Comparison of ENCODE assay signal across 8 cellular contexts in the genomic region with DNA sequence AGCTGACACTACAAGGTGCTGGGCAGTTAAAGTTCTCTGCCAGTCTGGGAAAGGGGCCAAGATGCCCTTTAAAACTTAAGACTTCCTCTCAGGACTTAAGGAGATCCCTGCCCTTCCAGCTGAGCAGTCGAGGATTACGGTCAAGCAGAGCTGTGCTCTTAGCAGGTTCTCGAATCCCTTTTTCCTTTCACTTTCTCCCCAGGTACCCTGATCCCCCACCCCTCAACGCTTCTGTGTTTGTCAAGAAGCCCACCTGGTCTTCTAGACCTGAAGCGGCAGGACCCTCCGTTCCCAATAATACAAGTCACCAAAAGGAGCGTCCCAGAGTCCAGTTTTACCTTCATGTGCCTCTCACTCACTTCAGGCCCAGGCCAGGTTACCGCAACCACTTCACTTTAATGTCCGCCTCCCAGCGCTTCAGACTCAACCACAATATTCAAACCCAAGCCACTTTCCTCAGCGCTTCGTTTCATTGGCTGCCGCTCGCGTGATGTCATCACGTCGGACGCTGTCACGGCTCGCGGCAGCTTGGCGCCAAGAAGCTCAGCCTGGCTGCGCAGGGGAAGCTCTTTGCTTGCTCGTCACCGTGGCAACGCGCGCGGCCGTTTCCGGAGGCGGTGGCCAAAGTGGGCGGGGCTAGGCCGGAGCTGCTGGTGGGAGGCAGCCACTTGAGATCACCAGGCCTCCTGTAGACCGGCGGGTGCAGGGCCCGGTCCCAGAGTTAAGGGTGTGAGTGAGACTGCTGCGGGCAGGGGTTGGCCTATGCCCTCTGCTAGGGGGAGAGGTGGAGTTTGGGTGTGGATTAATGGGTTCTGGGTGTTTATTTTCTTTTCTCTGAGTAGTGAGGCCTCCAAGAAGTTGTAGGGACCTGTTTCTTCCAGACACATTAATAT. TPM values are rescaled to one million over a fixed set of nuclear protein-coding genes. Genes with fewer than 3 reads are reported as not detected.
DNase-seq lines count a peak whose midpoint lies in the region; ATAC-seq and TF ChIP-seq lines count a peak whose summit lies in the region.

Gene KIF18A, minus strand, starts transcription at position 431 of the 893 bp plus-strand sequence. CDS start 10,209 bp downstream, outside the sequence.
A gene with protein sequence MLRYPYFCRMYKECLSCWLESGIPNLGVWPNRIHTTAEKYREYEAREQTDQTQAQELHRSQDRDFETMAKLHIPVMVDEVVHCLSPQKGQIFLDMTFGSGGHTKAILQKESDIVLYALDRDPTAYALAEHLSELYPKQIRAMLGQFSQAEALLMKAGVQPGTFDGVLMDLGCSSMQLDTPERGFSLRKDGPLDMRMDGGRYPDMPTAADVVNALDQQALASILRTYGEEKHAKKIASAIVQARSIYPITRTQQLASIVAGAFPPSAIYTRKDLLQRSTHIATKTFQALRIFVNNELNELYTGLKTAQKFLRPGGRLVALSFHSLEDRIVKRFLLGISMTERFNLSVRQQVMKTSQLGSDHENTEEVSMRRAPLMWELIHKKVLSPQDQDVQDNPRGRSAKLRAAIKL (plus strand): TSS at position 663 of the 893 bp plus-strand sequence. CDS start 4,947 bp downstream, outside the sequence.

- TF ChIP-seq POLR2A in testis (IDR thresholded peaks at IDR 0.05) = peak; percentile 16

- peak within 1 kb of the TSS; percentile 57 for H2AFZ ChIP-seq in SK-N-SH (ENCODE audit: low read depth)

- H3K36me3 ChIP-seq in SK-N-SH (replicated peaks in 1 of 2; ENCODE audit: control insufficient read depth in 1 of 2, insufficient read depth in 2 of 2, low read length in 1 of 2) (peaks cover 7 to 8% of the 10 kb centered on the region in 2 experiments), testis (ENCODE audit: low read depth, missing control alignments) (no peaks in the 10 kb centered on the region)

- POLR2A ChIA-PET in SK-N-SH (lab: Yijun Ruan, JAX) = interaction anchor here (0.8 to 1.3 kb wide), 2 partner anchors 389 to 390 kb away, joined by 4 to 5 read pairs; no protein-coding TSS in a partner anchor

- WGBS in SK-N-SH (ENCODE audit: low lambda C conversion rate) = under 1% methylated on average over 35 of the region's 38 CpGs
- 0% methylated on average over 25 to 38 of the region's 38 CpGs for WGBS in testis, 2 donors

- DNase-seq in GM04504 (ENCODE audit: low read depth) (peak; percentile 98), NCI-H1048 (lab: John Stamatoyannopoulos, UW) (peak; percentile 90), SK-N-SH (peak; percentile 87), globus pallidus (ENCODE audit: low spot score) (peak; percentile 98), occipital lobe (lab: John Stamatoyannopoulos, UW) (peak; percentile 99), testis (peak; percentile 100)
- DNase-seq in activated naive CD4-positive, alpha-beta T cell treated with anti-CD3 and anti-CD28 coated beads, Interleukin-2, amount 50 U/mL, for 16 hours = peak; percentile 95

- TF ChIP-seq CTCF in SK-N-SH (IDR thresholded peaks at IDR 0.05) = no peak
- TF ChIP-seq CTCF in testis (IDR thresholded peaks at IDR 0.05) = no peak

- CTCF ChIA-PET in SK-N-SH (lab: Yijun Ruan, JAX) = interaction anchor here (0.6 to 1.4 kb wide), 5 partner anchors 389 to 567 kb away, joined by 3 to 4 read pairs (median 3); no protein-coding TSS in a partner anchor

- H3K79me2 ChIP-seq in SK-N-SH (ENCODE audit: insufficient read depth) = peaks cover 89% of the 10 kb centered on the region

- no peaks in the 10 kb centered on the region for H3K9me2 ChIP-seq in SK-N-SH

- H3K27ac ChIP-seq in SK-N-SH (ENCODE audit: low read depth in 2 of 2, low read length in 1 of 2) (peak within 1 kb of the TSS; percentile 90 to 91), testis (peak within 1 kb of the TSS; percentile 66 to 73)

- peak within 1 kb of the TSS; percentile 88 for H3K9ac ChIP-seq in SK-N-SH

- no peaks in the 10 kb centered on the region for H3K9me3 ChIP-seq in SK-N-SH
- H3K9me3 ChIP-seq in testis = no peaks in the 10 kb centered on the region

- H3K27me3 ChIP-seq in SK-N-SH (ENCODE audit: insufficient read depth) (no peaks in the 10 kb centered on the region), testis (no peaks in the 10 kb centered on the region)

- no peak for TF ChIP-seq EP300 in SK-N-SH (IDR thresholded peaks at IDR 0.05; ENCODE audit: borderline replicate concordance in 1 of 2, low read depth in 1 of 2, low read length in 1 of 2)

- H4K20me1 ChIP-seq in SK-N-SH (ENCODE audit: insufficient read depth) = no peaks in the 10 kb centered on the region

- intact Hi-C loops in testis (cut with DNase I; ENCODE audit: low total_unique reads) = no loop called here

- peak; percentile 95 for ATAC-seq in HG02571 (IDR thresholded peaks at IDR 0.05; ENCODE audit: unreplicated experiment)

- H3K4me2 ChIP-seq in SK-N-SH = peak within 1 kb of the TSS; percentile 86

- H3K4me3 ChIP-seq in SK-N-SH (ENCODE audit: low read depth in 2 of 2, low read length in 1 of 2) = peak within 1 kb of the TSS; percentile 82 to 87
- peak within 1 kb of the TSS; percentile 56 to 74 for H3K4me3 ChIP-seq in testis

- 0 out of 2 replicates have a peak, but pooled peaks have one; percentile 18 for TF ChIP-seq RAD21 in SK-N-SH (IDR thresholded peaks at IDR 0.05; ENCODE audit: low read length)

- peaks cover 22% of the 10 kb centered on the region for H3F3A ChIP-seq in SK-N-SH (replicated peaks; ENCODE audit: insufficient read depth)

- H3K4me1 ChIP-seq in SK-N-SH (ENCODE audit: control insufficient read depth in 1 of 2, insufficient read depth in 2 of 2, low read depth in 1 of 2, low read length in 1 of 2) (peaks cover 17 to 47% of the 10 kb centered on the region in 2 experiments; a peak in 3 of 4 replicates), testis (peaks cover 22% of the 10 kb centered on the region)

TF ChIP-seq in SK-N-SH, 30 proteins besides CTCF, POLR2A, EP300 and RAD21 (continues in another document):
- peak; percentile 55 for TF ChIP-seq GABPA (IDR thresholded peaks at IDR 0.05; ENCODE audit: low read depth)
- no peak for TF ChIP-seq ZBTB33 (IDR thresholded peaks at IDR 0.05; ENCODE audit: borderline replicate concordance, low read depth)
- peak; percentile 7; the same call in 1 of the 2 replicates for TF ChIP-seq RCOR1 (IDR thresholded peaks at IDR 0.05; ENCODE audit: low read length)
- TF ChIP-seq TEAD4 (IDR thresholded peaks at IDR 0.05; ENCODE audit: borderline replicate concordance, insufficient read depth) = no peak
- peak; percentile 99 for TF ChIP-seq FOXM1 (IDR thresholded peaks at IDR 0.05; ENCODE audit: low read depth)
- TF ChIP-seq, protein P1, sequence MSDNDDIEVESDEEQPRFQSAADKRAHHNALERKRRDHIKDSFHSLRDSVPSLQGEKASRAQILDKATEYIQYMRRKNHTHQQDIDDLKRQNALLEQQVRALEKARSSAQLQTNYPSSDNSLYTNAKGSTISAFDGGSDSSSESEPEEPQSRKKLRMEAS (IDR thresholded peaks at IDR 0.05; ENCODE audit: low read depth) = peak; percentile 72
- TF ChIP-seq RFX5 (IDR thresholded peaks at IDR 0.05; ENCODE audit: low read length) = no peak; the same call in 1 of the 2 replicates
- TF ChIP-seq, protein P2, sequence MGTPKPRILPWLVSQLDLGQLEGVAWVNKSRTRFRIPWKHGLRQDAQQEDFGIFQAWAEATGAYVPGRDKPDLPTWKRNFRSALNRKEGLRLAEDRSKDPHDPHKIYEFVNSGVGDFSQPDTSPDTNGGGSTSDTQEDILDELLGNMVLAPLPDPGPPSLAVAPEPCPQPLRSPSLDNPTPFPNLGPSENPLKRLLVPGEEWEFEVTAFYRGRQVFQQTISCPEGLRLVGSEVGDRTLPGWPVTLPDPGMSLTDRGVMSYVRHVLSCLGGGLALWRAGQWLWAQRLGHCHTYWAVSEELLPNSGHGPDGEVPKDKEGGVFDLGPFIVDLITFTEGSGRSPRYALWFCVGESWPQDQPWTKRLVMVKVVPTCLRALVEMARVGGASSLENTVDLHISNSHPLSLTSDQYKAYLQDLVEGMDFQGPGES (IDR thresholded peaks at IDR 0.05; ENCODE audit: low read depth, low read length) = 0 out of 2 replicates have a peak, but pooled peaks have one; percentile 5
- no peak for TF ChIP-seq EZH2phosphoT487 (IDR thresholded peaks at IDR 0.05; ENCODE audit: borderline replicate concordance, low read depth)
- TF ChIP-seq MEF2A (IDR thresholded peaks at IDR 0.05; ENCODE audit: borderline replicate concordance, low read depth) = no peak
- TF ChIP-seq TAF1 (IDR thresholded peaks at IDR 0.05; ENCODE audit: borderline replicate concordance, low read depth, low read length) = peak; percentile 47
- peak; percentile 43 for TF ChIP-seq NFIC (IDR thresholded peaks at IDR 0.05; ENCODE audit: borderline replicate concordance)
- no peak for TF ChIP-seq ELF1 (IDR thresholded peaks at IDR 0.05)
- TF ChIP-seq FOSL2 (IDR thresholded peaks at IDR 0.05; ENCODE audit: borderline replicate concordance, low read depth) = no peak

RNA-seq across cellular contexts. Expression of gene KIF18A, which starts in this region (rescaled TPM):
- polyA plus RNA-seq in SK-N-SH (2012; rRNA removed) (3.8 and 3.9 TPM in 2 replicates), testis (ENCODE audit: insufficient read depth, low read depth, low replicate concordance) (9.5 TPM)
- 4.6 and 5.6 TPM in 2 replicates for polyA plus RNA-seq in SK-N-SH (2012; cell fraction: cytosol; rRNA removed)
- 3.0 and 6.7 TPM in 2 replicates for polyA plus RNA-seq in SK-N-SH (2012; cell fraction: nucleus; rRNA removed)
- total RNA-seq in occipital lobe (4.5 TPM), testis (10 to 100 TPM; 14.4 to 22.5 TPM)

RNA-seq across cellular contexts. Expression of the second gene that starts in this region (rescaled TPM):
- polyA plus RNA-seq in SK-N-SH (2012; rRNA removed) (4.7 and 7.1 TPM in 2 replicates), testis (ENCODE audit: insufficient read depth, low read depth, low replicate concordance) (8.2 TPM)
- polyA plus RNA-seq in SK-N-SH (2012; cell fraction: cytosol; rRNA removed) = 5.6 and 6.4 TPM in 2 replicates
- 3.9 and 8.0 TPM in 2 replicates for polyA plus RNA-seq in SK-N-SH (2012; cell fraction: nucleus; rRNA removed)
- total RNA-seq in occipital lobe (25.6 TPM), testis (10 to 100 TPM; 14.8 to 25.7 TPM)

Comparison
In these comparisons a context has a peak if more than half of its experiments do, and no peak if none do; other contexts are left out.
1. Peak in every context shown above with its lines: DNase-seq, ATAC-seq, H3K4me3 ChIP-seq and H3K27ac ChIP-seq.